ENCODE assay signal across 12 cellular contexts in genomic region chr3:73786346-73786807, GRCh38.
DNase-seq lines count a peak whose midpoint lies in the region; ATAC-seq and TF ChIP-seq lines count a peak whose summit lies in the region.
"Had no signal": no experiment of that assay in that cellular context is flagged by ENCODE, and none has a peak within 500 bp of the region (broad histone marks: within the 10 kb centered on the region; RNA-seq: fewer than 3 reads in every experiment).

No MANE protein-coding gene starts in this region.

- 0 out of 4 replicates have a peak overlapping the region, but pooled peaks of 1 of the 2 experiments have one; percentile 33 for H3K4me3 ChIP-seq in SK-N-SH (ENCODE audit: low read depth in 2 of 2, low read length in 1 of 2)
- no peak overlapping the region for H3K4me3 ChIP-seq in fibroblast of pulmonary artery (replicated peaks; ENCODE audit: low read depth, low read length)
- H3K4me3 ChIP-seq in Peyer's patch: no peak overlapping the region
- H3K4me3 ChIP-seq: esophagus muscularis mucosa had no signal

- no peaks in the 10 kb centered on the region for H3K9me2 ChIP-seq in SK-N-SH

- ATAC-seq in HG02870 (IDR thresholded peaks at IDR 0.05; ENCODE audit: unreplicated experiment): no peak

- H3K4me2 ChIP-seq in SK-N-SH: peak overlapping the region; percentile 65

- H2AFZ ChIP-seq in SK-N-SH (ENCODE audit: low read depth): no peak overlapping the region

- 12% methylated on average over 1 of the region's 1 CpG for WGBS in SK-N-SH (ENCODE audit: low lambda C conversion rate)

- H3K27me3 ChIP-seq in SK-N-SH (ENCODE audit: insufficient read depth) (no peaks in the 10 kb centered on the region), Peyer's patch (no peaks in the 10 kb centered on the region)
- H3K27me3 ChIP-seq: esophagus muscularis mucosa had no signal

- H3K9me3 ChIP-seq in SK-N-SH (no peaks in the 10 kb centered on the region), Peyer's patch (no peaks in the 10 kb centered on the region)
- H3K9me3 ChIP-seq: esophagus muscularis mucosa had no signal

- TF ChIP-seq POLR2A in Peyer's patch (IDR thresholded peaks at IDR 0.05): no peak

- TF ChIP-seq EP300 in SK-N-SH (IDR thresholded peaks at IDR 0.05; ENCODE audit: borderline replicate concordance in 1 of 2, low read depth in 1 of 2, low read length in 1 of 2): peak; percentile 45 to 98; a peak in 3 of 4 replicates

- no peaks in the 10 kb centered on the region for H3K36me3 Mint-ChIP-seq in CD14-positive monocyte
- H3K36me3 Mint-ChIP-seq: IgD-negative memory B cell had no signal

- H3K9ac ChIP-seq in SK-N-SH: peak overlapping the region; percentile 62

- H3K4me1 ChIP-seq in SK-N-SH (ENCODE audit: control insufficient read depth in 1 of 2, insufficient read depth in 2 of 2, low read depth in 1 of 2, low read length in 1 of 2): peaks cover 12 to 13% of the 10 kb centered on the region in 2 experiments
- H3K4me1 ChIP-seq in Peyer's patch: no peaks in the 10 kb centered on the region

- no peak overlapping the region for H3K4me3 Mint-ChIP-seq in CD14-positive monocyte
- H3K4me3 Mint-ChIP-seq: IgD-negative memory B cell had no signal

- H3K27ac Mint-ChIP-seq in CD14-positive monocyte: peak overlapping the region in 1 of 7 donors; percentile 2
- H3K27ac Mint-ChIP-seq: IgD-negative memory B cell had no signal

- no peaks in the 10 kb centered on the region for H3K79me2 ChIP-seq in SK-N-SH (ENCODE audit: insufficient read depth)

- H3K27ac ChIP-seq in SK-N-SH (ENCODE audit: low read depth in 2 of 2, low read length in 1 of 2): peak overlapping the region; percentile 62 to 98; a peak in 3 of 4 replicates
- H3K27ac ChIP-seq in Peyer's patch: no peak overlapping the region
- H3K27ac ChIP-seq: esophagus muscularis mucosa had no signal

- POLR2A ChIA-PET in SK-N-SH (lab: Yijun Ruan, JAX): no interaction called here

- no peaks in the 10 kb centered on the region for H3K36me3 ChIP-seq in SK-N-SH (replicated peaks in 1 of 2; ENCODE audit: control insufficient read depth in 1 of 2, insufficient read depth in 2 of 2, low read length in 1 of 2)
- no peaks in the 10 kb centered on the region for H3K36me3 ChIP-seq in Peyer's patch
- H3K36me3 ChIP-seq: esophagus muscularis mucosa had no signal

- H3K27me3 Mint-ChIP-seq in CD14-positive monocyte (ENCODE audit: low read depth in 3 of 3): peaks cover 0 to 3% (median 2%) of the 10 kb centered on the region in 3 donors
- H3K27me3 Mint-ChIP-seq: IgD-negative memory B cell had no signal

- H4K20me1 ChIP-seq in SK-N-SH (ENCODE audit: insufficient read depth): no peaks in the 10 kb centered on the region

- TF ChIP-seq RAD21 in SK-N-SH (IDR thresholded peaks at IDR 0.05; ENCODE audit: low read length): no peak

- peaks cover 37% of the 10 kb centered on the region for H3F3A ChIP-seq in SK-N-SH (replicated peaks; ENCODE audit: insufficient read depth)

- peak; percentile 82 for DNase-seq in ELR (ENCODE audit: low read depth)
- no peak for DNase-seq in SK-N-SH
- DNase-seq in fibroblast of pulmonary artery (ENCODE audit: low read depth): peak; percentile 81
- DNase-seq in pulmonary artery endothelial cell (ENCODE audit: low read depth, low spot score): peak; percentile 7
- no peak for DNase-seq in Peyer's patch
- no peak for DNase-seq in CD14-positive monocyte (ENCODE audit: low spot score)
- no peak for DNase-seq in activated CD8-positive, alpha-beta memory T cell treated with anti-CD3 and anti-CD28 coated beads, Interleukin-2, amount 50 U/mL, for 48 hours
- DNase-seq: activated naive CD4-positive, alpha-beta T cell treated with Interleukin-2 at 50 U/mL for 16 hours; NCI-H345 had no signal

- no peak for TF ChIP-seq CTCF in SK-N-SH (IDR thresholded peaks at IDR 0.05)
- TF ChIP-seq CTCF in fibroblast of pulmonary artery (IDR thresholded peaks at IDR 0.05; ENCODE audit: low read length, missing control alignments): no peak
- TF ChIP-seq CTCF in Peyer's patch (IDR thresholded peaks at IDR 0.05): no peak
- no peak for TF ChIP-seq CTCF in CD14-positive monocyte (IDR thresholded peaks at IDR 0.05)

- intact Hi-C loops in CD14-positive monocyte (cut with micrococcal nuclease): no loop called here

- no peaks in the 10 kb centered on the region for H3K9me3 Mint-ChIP-seq in CD14-positive monocyte

- no peaks in the 10 kb centered on the region for H3K4me1 Mint-ChIP-seq in CD14-positive monocyte
- H3K4me1 Mint-ChIP-seq: IgD-negative memory B cell had no signal

- CTCF ChIA-PET in SK-N-SH (lab: Yijun Ruan, JAX): no interaction called here

TF ChIP-seq in SK-N-SH, 30 proteins besides CTCF, POLR2A, EP300 and RAD21 (continues in another document):
- TF ChIP-seq TCF12 (IDR thresholded peaks at IDR 0.05) (peak; percentile 97), RXRA (IDR thresholded peaks at IDR 0.05; ENCODE audit: borderline replicate concordance, low read depth) (peak; percentile 79), PBX3 (IDR thresholded peaks at IDR 0.05) (peak; percentile 99), GABPA (IDR thresholded peaks at IDR 0.05; ENCODE audit: low read depth) (no peak), REST (IDR thresholded peaks at IDR 0.05; ENCODE audit: low read depth, low read length) (peak; percentile 65; the same call in 1 of the 2 replicates), EZH2phosphoT487 (IDR thresholded peaks at IDR 0.05; ENCODE audit: borderline replicate concordance, low read depth) (no peak), MAX (IDR thresholded peaks at IDR 0.05; ENCODE audit: low read depth) (peak; percentile 45; the same call in 1 of the 2 replicates), ELF1 (IDR thresholded peaks at IDR 0.05) (peak; percentile 39; the same call in 1 of the 2 replicates), SIN3A (IDR thresholded peaks at IDR 0.05; ENCODE audit: borderline replicate concordance, low read depth, low read length) (peak; percentile 79; the same call in 1 of the 2 replicates), ZBTB33 (IDR thresholded peaks at IDR 0.05; ENCODE audit: borderline replicate concordance, low read depth) (peak; percentile 63; the same call in 1 of the 2 replicates), POLR2AphosphoS5 (IDR thresholded peaks at IDR 0.05; ENCODE audit: low read depth, low read length) (peak; percentile 47; the same call in 1 of the 2 replicates), FOXM1 (IDR thresholded peaks at IDR 0.05; ENCODE audit: low read depth) (peak; percentile 91), MEF2A (IDR thresholded peaks at IDR 0.05; ENCODE audit: borderline replicate concordance, low read depth) (peak; percentile 84; the same call in 1 of the 2 replicates), TAF1 (IDR thresholded peaks at IDR 0.05; ENCODE audit: borderline replicate concordance, low read depth, low read length) (peak; percentile 28; the same call in 1 of the 2 replicates), FOSL2 (IDR thresholded peaks at IDR 0.05; ENCODE audit: borderline replicate concordance, low read depth) (peak; percentile 89)

Comparison
In these comparisons a context has a peak if more than half of its experiments do, and no peak if none do; other contexts are left out.
1. DNase-seq: peak in ELR (single experiment), fibroblast of pulmonary artery (single experiment) and pulmonary artery endothelial cell (single experiment); none in SK-N-SH (single experiment), Peyer's patch (0 of 3), CD14-positive monocyte (single experiment) and activated CD8-positive, alpha-beta memory T cell treated with anti-CD3 and anti-CD28 coated beads, Interleukin-2, amount 50 U/mL, for 48 hours (single experiment).
2. H3K27ac ChIP-seq: peak in SK-N-SH (2 of 2); none in Peyer's patch (0 of 4).